In genomic region chr1:61050541-61051454, GRCh38 we compare ENCODE assay signal across 8 cellular contexts. TPM values are rescaled to one million over a fixed set of nuclear protein-coding genes. Genes with fewer than 3 reads are reported as not detected.
DNase-seq lines count a peak whose midpoint lies in the region; ATAC-seq and TF ChIP-seq lines count a peak whose summit lies in the region.

No MANE protein-coding gene starts in this region.

- CTCF ChIA-PET in WTC11 (lab: Charles Lee) = interaction anchor here (0.6 to 4.7 kb wide), 60 partner anchors 8 to 894 kb away, joined by 3 to 66 read pairs (median 4); partner anchors contain the start of gene NFIA

- no peaks in the 10 kb centered on the region for H3K36me3 Mint-ChIP-seq in WTC11

- ATAC-seq in HG02678 (IDR thresholded peaks at IDR 0.05; ENCODE audit: unreplicated experiment) = peak; percentile 17
- ATAC-seq in WTC11 = peak; percentile 6
- peak; percentile 47 for ATAC-seq in foreskin keratinocyte
- ATAC-seq in GM18907 (IDR thresholded peaks at IDR 0.05; ENCODE audit: unreplicated experiment) = no peak
- ATAC-seq in GM19463 (IDR thresholded peaks at IDR 0.05; ENCODE audit: unreplicated experiment) = no peak

- H3K27ac Mint-ChIP-seq in WTC11 = no peak overlapping the region

- no peaks in the 10 kb centered on the region for H3K9me2 ChIP-seq in neural cell (ENCODE audit: insufficient read depth, low read length)

- H3F3A ChIP-seq in neural cell (ENCODE audit: insufficient read depth, low read length, poor library complexity, severe bottlenecking) = no peaks in the 10 kb centered on the region

- TF ChIP-seq CTCF in WTC11 (IDR thresholded peaks at IDR 0.05) (no peak), foreskin keratinocyte (conservative IDR thresholded peaks at IDR 0.05) (no peak), neural cell (IDR thresholded peaks at IDR 0.05; ENCODE audit: poor library complexity, severe bottlenecking) (no peak)

- no peaks in the 10 kb centered on the region for H4K20me1 ChIP-seq in neural cell (ENCODE audit: insufficient read depth)

- H3K4me1 Mint-ChIP-seq in WTC11 = peaks cover 45% of the 10 kb centered on the region

- no peaks in the 10 kb centered on the region for H3K9me3 Mint-ChIP-seq in WTC11

- TF ChIP-seq RAD21 in neural cell (conservative IDR thresholded peaks at IDR 0.05) = no peak

- no peaks in the 10 kb centered on the region for H3K36me3 ChIP-seq in neural cell (ENCODE audit: insufficient read depth, low read length)

- in situ Hi-C loops in Caki2 (cut with HindIII; ENCODE audit: low pct_unique_long_range_greater_than_20kb, low sequenced_read_pairs) = no loop called here

- no peaks in the 10 kb centered on the region for H3K9me3 ChIP-seq in neural cell (ENCODE audit: low read length)

- H3K79me2 ChIP-seq in neural cell (replicated peaks; ENCODE audit: insufficient read depth, low read length) = no peaks in the 10 kb centered on the region

- H3K4me2 ChIP-seq in neural cell (ENCODE audit: low read length) = peak overlapping the region; percentile 51

- peak overlapping the region; percentile 33 for H2AFZ ChIP-seq in neural cell (ENCODE audit: low read depth, low read length)

- peak; percentile 18 for DNase-seq in Caki2 (ENCODE audit: low read depth)
- peak; percentile 53 for DNase-seq in WTC11 (ENCODE audit: low spot score)
- no peak for DNase-seq in foreskin keratinocyte
- DNase-seq in central memory CD4-positive, alpha-beta T cell = no peak

- peaks cover 53% of the 10 kb centered on the region for H3K27me3 Mint-ChIP-seq in WTC11 (ENCODE audit: low read depth)

- H3K27me3 ChIP-seq in foreskin keratinocyte = no peaks in the 10 kb centered on the region
- peaks cover 71% of the 10 kb centered on the region for H3K27me3 ChIP-seq in neural cell (ENCODE audit: insufficient read depth, low read depth, low read length)

- H3K27ac ChIP-seq in foreskin keratinocyte = peak overlapping the region; percentile 79
- no peak overlapping the region for H3K27ac ChIP-seq in neural cell (ENCODE audit: low read length)

- H3K4me3 ChIP-seq in neural cell (ENCODE audit: low read length) = peak overlapping the region; percentile 81

- H3K4me1 ChIP-seq in foreskin keratinocyte = peaks cover 13% of the 10 kb centered on the region

- peak overlapping the region; percentile 80 for H3K4me3 Mint-ChIP-seq in WTC11

- TF ChIP-seq EP300 in neural cell (conservative IDR thresholded peaks at IDR 0.05; ENCODE audit: poor library complexity, severe bottlenecking) = no peak

- H3K9ac ChIP-seq in neural cell (ENCODE audit: low read length) = no peak overlapping the region

- POLR2A ChIA-PET in WTC11 (lab: Charles Lee) = interaction anchor here (0.7 to 2.2 kb wide), 3 partner anchors 27 to 538 kb away, joined by 3 to 9 read pairs (median 3); no protein-coding TSS in a partner anchor

TF ChIP-seq in WTC11, 78 proteins besides CTCF, POLR2A, EP300 and RAD21:
- no peak for TF ChIP-seq NFATC4 (CRISPR knock-in tag; IDR thresholded peaks at IDR 0.05)
- no peak for TF ChIP-seq ZNF416 (CRISPR knock-in tag; IDR thresholded peaks at IDR 0.05)
- TF ChIP-seq ZBTB21 (CRISPR knock-in tag; IDR thresholded peaks at IDR 0.05; ENCODE audit: borderline replicate concordance) = no peak
- TF ChIP-seq FOXJ3 (CRISPR knock-in tag; IDR thresholded peaks at IDR 0.05; ENCODE audit: borderline replicate concordance) = no peak

TF ChIP-seq in neural cell, 6 proteins besides CTCF, POLR2A, EP300 and RAD21:
- TF ChIP-seq SMC3 (conservative IDR thresholded peaks at IDR 0.05; ENCODE audit: poor library complexity) (no peak), TAF1 (IDR thresholded peaks at IDR 0.05; ENCODE audit: low read depth) (no peak), POLR2AphosphoS5 (IDR thresholded peaks at IDR 0.05) (no peak), EZH2 (IDR thresholded peaks at IDR 0.05; ENCODE audit: borderline replicate concordance, insufficient read depth, low read length, poor library complexity, severe bottlenecking) (peak; percentile 27)

RNA-seq across cellular contexts. Expression of gene NFIA, which starts 31.6 kb away (rescaled TPM):
- 1.2 and 8.7 TPM in 2 replicates for total RNA-seq in Caki2 (2014; rRNA removed; shearing (Covaris generic); ENCODE audit: low replicate concordance)
- total RNA-seq in WTC11 (2021) (7.3 to 16.7 TPM (median 8.6 TPM) in 3 replicates), foreskin keratinocyte (15.1 and 16.8 TPM in 2 replicates)
- polyA plus RNA-seq in foreskin keratinocyte (3.2 and 4.0 TPM in 2 replicates), neural cell (0.47 TPM in 1 of 2 replicates, not detected in the other)
- 0.24 and 1.4 TPM in 2 replicates for polyA minus RNA-seq in neural cell

Comparison
In these comparisons a context has a peak if more than half of its experiments do, and no peak if none do; other contexts are left out.
1. DNase-seq: peak in Caki2 (single experiment) and WTC11 (single experiment); none in foreskin keratinocyte (0 of 2) and central memory CD4-positive, alpha-beta T cell (single experiment).
2. ATAC-seq: peak in HG02678 (single experiment), WTC11 (single experiment) and foreskin keratinocyte (single experiment); none in GM18907 (single experiment) and GM19463 (single experiment).